In the genomic region with DNA sequence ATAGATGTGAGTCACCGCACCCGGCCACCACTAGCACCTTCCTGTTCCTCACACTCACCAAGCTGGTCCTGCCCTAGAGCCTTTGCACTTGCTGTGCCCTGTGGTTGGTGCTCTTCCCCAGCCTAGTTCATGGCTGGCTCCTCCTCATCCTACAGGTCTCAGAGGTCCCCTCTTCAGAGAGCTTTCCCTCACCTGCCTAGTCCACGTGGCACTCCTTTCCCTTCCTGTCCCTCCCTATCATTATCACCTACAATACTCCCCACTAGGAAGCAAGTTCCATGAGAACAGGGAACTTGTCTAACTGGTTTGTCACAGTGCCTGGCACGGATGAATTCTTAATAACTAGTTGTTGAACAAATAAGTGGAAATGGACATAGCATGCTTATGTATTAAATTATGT, we compare ENCODE assay signal across 14 cellular contexts. TPM values are rescaled to one million over a fixed set of nuclear protein-coding genes. Genes with fewer than 3 reads are reported as not detected.
DNase-seq lines count a peak whose midpoint lies in the region; ATAC-seq and TF ChIP-seq lines count a peak whose summit lies in the region.
"Had no signal": no experiment of that assay in that cellular context is flagged by ENCODE, and none has a peak within 500 bp of the region (broad histone marks: within the 10 kb centered on the region; RNA-seq: fewer than 3 reads in every experiment).

No MANE protein-coding gene starts in this region.

- H3K36me3 Mint-ChIP-seq in effector memory CD8-positive, alpha-beta T cell (ENCODE audit: insufficient read depth) = peaks cover 2% of the 10 kb centered on the region
- H3K36me3 Mint-ChIP-seq: memory B cell had no signal

- H3K9me3 Mint-ChIP-seq in effector memory CD8-positive, alpha-beta T cell = no peaks in the 10 kb centered on the region
- H3K9me3 Mint-ChIP-seq: memory B cell had no signal

- H3K4me1 Mint-ChIP-seq in effector memory CD8-positive, alpha-beta T cell (ENCODE audit: low read depth in 2 of 2) = peaks cover 1 to 8% of the 10 kb centered on the region in 2 donors

- H3K27me3 Mint-ChIP-seq in effector memory CD8-positive, alpha-beta T cell = peaks cover 0 to 5% of the 10 kb centered on the region in 2 donors
- H3K27me3 Mint-ChIP-seq: activated CD4-positive, alpha-beta T cell treated with anti-CD3 and anti-CD28 coated beads for 36 hours had no signal

- intact Hi-C loops in upper lobe of right lung (cut with DNase I) = no loop called here

- peak; percentile 27 for DNase-seq in NCI-H1105 treated with DMSO at 0.1 percent for 48 hours (lab: John Stamatoyannopoulos, UW)
- peak; percentile 35 for DNase-seq in SW480 (ENCODE audit: low spot score)
- DNase-seq in left kidney (ENCODE audit: low read depth, low spot score) = peak; percentile 69
- DNase-seq in upper lobe of right lung = peak; percentile 71
- DNase-seq in effector memory CD8-positive, alpha-beta T cell = no peak
- DNase-seq: activated CD4-positive, alpha-beta T cell treated with anti-CD3 and anti-CD28 coated beads for 36 hours; activated gamma-delta T cell; NCI-H2107; right cardiac atrium had no signal

- no peaks in the 10 kb centered on the region for H3K9me3 ChIP-seq in upper lobe of right lung

- H3K4me3 Mint-ChIP-seq in effector memory CD8-positive, alpha-beta T cell = no peak overlapping the region
- H3K4me3 Mint-ChIP-seq: activated CD4-positive, alpha-beta T cell treated with anti-CD3 and anti-CD28 coated beads for 36 hours; memory B cell had no signal

- H3K27ac ChIP-seq in upper lobe of right lung = peak overlapping the region; percentile 36

- no peak overlapping the region for H3K4me3 ChIP-seq in upper lobe of right lung
- H3K4me3 ChIP-seq: coronary artery, SK-N-MC had no signal

- no peaks in the 10 kb centered on the region for H3K36me3 ChIP-seq in upper lobe of right lung

- H3K27ac Mint-ChIP-seq in effector memory CD8-positive, alpha-beta T cell = no peak overlapping the region
- H3K27ac Mint-ChIP-seq: activated CD4-positive, alpha-beta T cell treated with anti-CD3 and anti-CD28 coated beads for 36 hours; memory B cell had no signal

- peaks cover 18% of the 10 kb centered on the region for H3K4me1 ChIP-seq in upper lobe of right lung

- no peaks in the 10 kb centered on the region for H3K27me3 ChIP-seq in upper lobe of right lung

- no peak for TF ChIP-seq CTCF in upper lobe of right lung (IDR thresholded peaks at IDR 0.05)

- ATAC-seq in upper lobe of right lung (peak; percentile 82), HG02610 (IDR thresholded peaks at IDR 0.05; ENCODE audit: unreplicated experiment) (no peak), GM18861 (IDR thresholded peaks at IDR 0.05; ENCODE audit: unreplicated experiment) (no peak)
- ATAC-seq in effector memory CD8-positive, alpha-beta T cell (replicated peaks) = no peak
- ATAC-seq: activated CD4-positive, alpha-beta T cell treated with anti-CD3 and anti-CD28 coated beads for 36 hours had no signal

RNA-seq across cellular contexts. Expression of a gene that starts 24.0 kb away (rescaled TPM):
- total RNA-seq in upper lobe of right lung = 303 TPM

Comparison
In these comparisons a context has a peak if more than half of its experiments do, and no peak if none do; other contexts are left out.
1. DNase-seq: peak in NCI-H1105 treated with DMSO at 0.1 percent for 48 hours (single experiment), SW480 (single experiment), left kidney (single experiment) and upper lobe of right lung (single experiment); none in effector memory CD8-positive, alpha-beta T cell (0 of 3).